Comparison of ENCODE assay signal across 12 cellular contexts in genomic region chr15:65824941-65825544, GRCh38. TPM values are rescaled to one million over a fixed set of nuclear protein-coding genes. Genes with fewer than 3 reads are reported as not detected.
A peak's percentile ranks its signal among the peaks of the same experiment; 100 is the strongest.
DNase-seq lines count a peak whose midpoint lies in the region; ATAC-seq and TF ChIP-seq lines count a peak whose summit lies in the region.
"Had no signal": no experiment of that assay in that cellular context is flagged by ENCODE, and none has a peak within 500 bp of the region (broad histone marks: within the 10 kb centered on the region; RNA-seq: fewer than 3 reads in every experiment).

No MANE protein-coding gene starts in this region.

- H3K27ac ChIP-seq in HL-60 (replicated peaks) (no peak overlapping the region), gastroesophageal sphincter (no peak overlapping the region), tibial artery (no peak overlapping the region)

- H3K4me3 ChIP-seq in HL-60 (replicated peaks; ENCODE audit: insufficient read depth, low read length) = no peak overlapping the region
- H3K4me3 ChIP-seq in gastroesophageal sphincter = no peak overlapping the region
- H3K4me3 ChIP-seq in tibial artery = no peak overlapping the region

- no peak for TF ChIP-seq EP300 in gastroesophageal sphincter (IDR thresholded peaks at IDR 0.05)

- no peaks in the 10 kb centered on the region for H3K9me3 Mint-ChIP-seq in CD14-positive monocyte
- H3K9me3 Mint-ChIP-seq: activated CD4-positive, alpha-beta memory T cell treated with anti-CD3 and anti-CD28 coated beads, Interleukin-2, amount 10 ng/mL, durations not matched to agents 7 days and 5 days had no signal

- peaks cover 0 to 3% (median 0%) of the 10 kb centered on the region in 3 donors for H3K27me3 Mint-ChIP-seq in CD14-positive monocyte (ENCODE audit: low read depth in 3 of 3)
- H3K27me3 Mint-ChIP-seq: activated CD4-positive, alpha-beta memory T cell treated with anti-CD3 and anti-CD28 coated beads, Interleukin-2, amount 10 ng/mL, durations not matched to agents 7 days and 5 days had no signal

- intact Hi-C loops in tibial artery (cut with DNase I; ENCODE audit: low total_unique reads) = no loop called here
- intact Hi-C loops in CD14-positive monocyte (cut with micrococcal nuclease) = loop anchor here in 1 of 2 donors (5.0 kb wide), 1 partner anchor 33 kb away; the partner anchor contains the start of gene DENND4A

- peak; percentile 72 for ATAC-seq in gastroesophageal sphincter
- ATAC-seq in GM19467 (IDR thresholded peaks at IDR 0.05; ENCODE audit: unreplicated experiment) = no peak

- H3K36me3 ChIP-seq in gastroesophageal sphincter = no peaks in the 10 kb centered on the region
- H3K36me3 ChIP-seq in tibial artery = no peaks in the 10 kb centered on the region

- H3K36me3 Mint-ChIP-seq in CD14-positive monocyte = no peaks in the 10 kb centered on the region

- TF ChIP-seq POLR2A in gastroesophageal sphincter (IDR thresholded peaks at IDR 0.05) = no peak

- peaks cover 45% of the 10 kb centered on the region for H3K4me1 Mint-ChIP-seq in CD14-positive monocyte

- H3K27ac Mint-ChIP-seq in CD14-positive monocyte = peak overlapping the region in 1 of 7 donors; percentile 49
- H3K27ac Mint-ChIP-seq: activated CD4-positive, alpha-beta memory T cell treated with anti-CD3 and anti-CD28 coated beads, Interleukin-2, amount 10 ng/mL, durations not matched to agents 7 days and 5 days had no signal

- H3K4me3 Mint-ChIP-seq in CD14-positive monocyte = no peak overlapping the region
- H3K4me3 Mint-ChIP-seq: activated CD4-positive, alpha-beta memory T cell treated with anti-CD3 and anti-CD28 coated beads, Interleukin-2, amount 10 ng/mL, durations not matched to agents 7 days and 5 days had no signal

- H3K9me3 ChIP-seq in gastroesophageal sphincter (no peaks in the 10 kb centered on the region), tibial artery (no peaks in the 10 kb centered on the region)

- peaks cover 0 to 7% (median 0%) of the 10 kb centered on the region in 3 donors for H3K4me1 ChIP-seq in gastroesophageal sphincter
- peaks cover 0 to 8% (median 0%) of the 10 kb centered on the region in 4 donors for H3K4me1 ChIP-seq in tibial artery

- DNase-seq in HL-60 (ENCODE audit: low read depth in 1 of 2, low spot score in 1 of 2) (peak; percentile 36 to 70), amniotic epithelial cell (ENCODE audit: low read depth) (peak; percentile 70), tibial artery (peak; percentile 62 to 69), CD14-positive monocyte (ENCODE audit: low spot score) (no peak), CD1c-positive myeloid dendritic cell (ENCODE audit: extremely low spot score) (no peak)
- DNase-seq: activated CD4-positive, alpha-beta memory T cell treated with anti-CD3 and anti-CD28 coated beads, Interleukin-2, amount 10 ng/mL, durations not matched to agents 7 days and 5 days; activated naive CD4-positive, alpha-beta T cell treated with Interleukin-2 at 50 U/mL for 16 hours; NCI-H2081; OCI-M1; T-helper 9 cell had no signal

- no peak for TF ChIP-seq CTCF in HL-60 (IDR thresholded peaks at IDR 0.05; ENCODE audit: insufficient read depth, low read length)
- TF ChIP-seq CTCF in gastroesophageal sphincter (IDR thresholded peaks at IDR 0.05) = no peak
- no peak for TF ChIP-seq CTCF in tibial artery (IDR thresholded peaks at IDR 0.05)
- TF ChIP-seq CTCF in CD14-positive monocyte (IDR thresholded peaks at IDR 0.05) = no peak

- 56 to 58% methylated on average over 4 of the region's 5 CpGs for WGBS in gastroesophageal sphincter (ENCODE audit: low coverage in 1 of 2), 2 donors

- H3K27me3 ChIP-seq in HL-60 (ENCODE audit: insufficient read depth, poor library complexity, severe bottlenecking) (no peaks in the 10 kb centered on the region), gastroesophageal sphincter (peaks cover 6% of the 10 kb centered on the region), tibial artery (no peaks in the 10 kb centered on the region)

RNA-seq across cellular contexts. Expression of gene DENND4A, which starts 33.0 kb away (rescaled TPM):
- total RNA-seq in gastroesophageal sphincter = 10 to 100 TPM; 20.3 to 42.3 (median 33.7) TPM
- 1 to 10 TPM; 4.6 to 6.9 TPM for polyA plus RNA-seq in CD14-positive monocyte

RNA-seq across cellular contexts. Expression of gene RAB11A, which starts 44.2 kb away (rescaled TPM):
- 100 to 1,000 TPM; 120 to 257 (median 135) TPM for total RNA-seq in gastroesophageal sphincter
- polyA plus RNA-seq in CD14-positive monocyte = 100 to 1,000 TPM; 300 to 310 TPM

Comparison
In these comparisons a context has a peak if more than half of its experiments do, and no peak if none do; other contexts are left out.
1. DNase-seq: peak in HL-60 (2 of 2), amniotic epithelial cell (single experiment) and tibial artery (2 of 2); none in CD14-positive monocyte (single experiment) and CD1c-positive myeloid dendritic cell (single experiment).